16 cellular contexts compared by ENCODE assay signal in the genomic region with DNA sequence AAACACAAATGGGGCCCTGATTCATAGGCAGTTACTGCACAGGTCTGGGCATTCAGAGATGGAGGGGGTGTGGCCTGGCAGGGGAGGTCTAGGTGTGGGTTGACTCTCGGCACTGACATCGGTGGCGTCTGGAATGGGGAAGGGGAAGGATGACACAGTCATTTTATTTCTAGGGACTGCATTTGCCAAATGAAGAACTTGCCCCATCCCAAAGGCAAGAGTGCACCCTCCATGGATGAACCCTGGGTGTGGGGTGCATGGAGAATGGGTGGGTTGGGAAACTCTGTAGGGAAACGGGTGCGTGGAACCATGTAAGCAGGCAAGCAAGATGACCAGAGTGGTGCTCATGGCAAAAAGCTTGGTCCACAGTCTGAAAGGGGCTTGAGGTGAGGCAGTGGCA. TPM values are rescaled to one million over a fixed set of nuclear protein-coding genes. Genes with fewer than 3 reads are reported as not detected.
DNase-seq lines count a peak whose midpoint lies in the region; TF ChIP-seq lines count a peak whose summit lies in the region.
"Had no signal": no experiment of that assay in that cellular context is flagged by ENCODE, and none has a peak within 500 bp of the region (broad histone marks: within the 10 kb centered on the region; RNA-seq: fewer than 3 reads in every experiment).

No MANE protein-coding gene starts in this region.

- 84 to 97% methylated on average over 5 of the region's 5 CpGs for WGBS in sigmoid colon, 2 donors

- no peaks in the 10 kb centered on the region for H3K9me3 ChIP-seq in sigmoid colon

- no peaks in the 10 kb centered on the region for H3K36me3 Mint-ChIP-seq in endothelial cell (ENCODE audit: low read depth, unreplicated experiment)
- H3K36me3 Mint-ChIP-seq: CD4-positive, CD25-positive, alpha-beta regulatory T cell had no signal

- intact Hi-C loops in sigmoid colon (cut with DNase I) = no loop called here

- peak overlapping the region; percentile 44 for H3K27ac Mint-ChIP-seq in endothelial cell (ENCODE audit: unreplicated experiment)

- no peaks in the 10 kb centered on the region for H3K36me3 ChIP-seq in sigmoid colon
- H3K36me3 ChIP-seq: BLaER1 treated with 17β-estradiol and CSF1 and Interleukin-3, amounts not matched to agents 10 nM and 100 nM had no signal

- TF ChIP-seq CTCF in endothelial cell (IDR thresholded peaks at IDR 0.05; ENCODE audit: unreplicated experiment) (no peak), sigmoid colon (IDR thresholded peaks at IDR 0.05) (no peak)

- H3K4me1 ChIP-seq in sigmoid colon = no peaks in the 10 kb centered on the region

- no peak for TF ChIP-seq POLR2A in sigmoid colon (IDR thresholded peaks at IDR 0.05)

- no peak overlapping the region for H3K4me3 ChIP-seq in sigmoid colon
- H3K4me3 ChIP-seq: BLaER1 treated with 17β-estradiol and CSF1 and Interleukin-3, amounts not matched to agents 10 nM and 100 nM; GM23248 had no signal

- no peaks in the 10 kb centered on the region for H3K9me3 Mint-ChIP-seq in endothelial cell (ENCODE audit: unreplicated experiment)

- peaks cover 19% of the 10 kb centered on the region for H3K27me3 Mint-ChIP-seq in endothelial cell (ENCODE audit: unreplicated experiment)

- H3K4me1 Mint-ChIP-seq in endothelial cell (ENCODE audit: unreplicated experiment) = peaks cover 34% of the 10 kb centered on the region

- DNase-seq in activated CD8-positive, alpha-beta memory T cell treated with anti-CD3 and anti-CD28 coated beads for 24 hours = peak; percentile 48
- DNase-seq in activated CD8-positive, alpha-beta memory T cell treated with anti-CD3 and anti-CD28 coated beads, Interleukin-2, amount 50 U/mL, for 4 hours = no peak
- no peak for DNase-seq in endothelial cell (ENCODE audit: low spot score)
- DNase-seq in sigmoid colon = peak; percentile 46
- DNase-seq in A172 (ENCODE audit: low spot score) = no peak
- no peak for DNase-seq in GOT3 (lab: John Stamatoyannopoulos, UW)
- no peak for DNase-seq in OCI-M1 (lab: John Stamatoyannopoulos, UW)
- DNase-seq: 8988T; ACHN; CD4-positive, CD25-positive, alpha-beta regulatory T cell; DMS 273 treated with DMSO at 0.1 percent for 48 hours; GM23248; H7 had no signal

- no peaks in the 10 kb centered on the region for H3K27me3 ChIP-seq in sigmoid colon
- H3K27me3 ChIP-seq: BLaER1 treated with 17β-estradiol and CSF1 and Interleukin-3, amounts not matched to agents 10 nM and 100 nM had no signal

- peak overlapping the region; percentile 33 for H3K4me3 Mint-ChIP-seq in endothelial cell (ENCODE audit: unreplicated experiment)
- H3K4me3 Mint-ChIP-seq: CD4-positive, CD25-positive, alpha-beta regulatory T cell had no signal

- no peak overlapping the region for H3K27ac ChIP-seq in sigmoid colon
- H3K27ac ChIP-seq: BLaER1 treated with 17β-estradiol and CSF1 and Interleukin-3, amounts not matched to agents 10 nM and 100 nM; GM23248 had no signal

- no peak for TF ChIP-seq EP300 in sigmoid colon (IDR thresholded peaks at IDR 0.05)

RNA-seq across cellular contexts. Expression of gene SLC6A20, which starts 24.5 kb away (rescaled TPM):
- total RNA-seq in endothelial cell (ENCODE audit: unreplicated experiment) (0.21 TPM), sigmoid colon (under 1 TPM in 1 of 4 donors, not detected in 3; 0.16 TPM)
- 1 to 10 TPM in 1 of 3 donors, under 1 TPM in 1, not detected in 1; 0.60 to 1.4 TPM for polyA plus RNA-seq in sigmoid colon
- total RNA-seq in A172 (2014; rRNA removed; shearing (Covaris generic)) = not detected in 2 replicates
- total RNA-seq: CD4-positive, CD25-positive, alpha-beta regulatory T cell; Daoy; GM23248; HT1080 had no signal
- polyA plus RNA-seq: GM23248 had no signal

Comparison
In these comparisons a context has a peak if more than half of its experiments do, and no peak if none do; other contexts are left out.
1. DNase-seq: peak in activated CD8-positive, alpha-beta memory T cell treated with anti-CD3 and anti-CD28 coated beads for 24 hours (single experiment) and sigmoid colon (single experiment); none in activated CD8-positive, alpha-beta memory T cell treated with anti-CD3 and anti-CD28 coated beads, Interleukin-2, amount 50 U/mL, for 4 hours (single experiment), endothelial cell (single experiment), A172 (single experiment), GOT3 (single experiment) and OCI-M1 (single experiment).